27 cellular contexts compared by ENCODE assay signal in genomic region chr13:37406031-37406430, GRCh38.
A peak's percentile ranks its signal among the peaks of the same experiment; 100 is the strongest.
DNase-seq lines count a peak whose midpoint lies in the region; ATAC-seq and TF ChIP-seq lines count a peak whose summit lies in the region.
"Had no signal": no experiment of that assay in that cellular context is flagged by ENCODE, and none has a peak within 500 bp of the region (broad histone marks: within the 10 kb centered on the region; RNA-seq: fewer than 3 reads in every experiment).

No MANE protein-coding gene starts in this region.

- H3K4me1 ChIP-seq in PC-9 (replicated peaks; ENCODE audit: insufficient read depth): no peaks in the 10 kb centered on the region
- H3K4me1 ChIP-seq: HAP-1 had no signal

- DNase-seq in DMS53 (lab: John Stamatoyannopoulos, UW) (peak; percentile 25), amniotic epithelial cell (ENCODE audit: low read depth) (peak; percentile 87), iris pigment epithelial cell (ENCODE audit: low read depth) (peak; percentile 72), PC-9 (no peak), NCI-H82 (lab: John Stamatoyannopoulos, UW) (no peak), DMS79 treated with DMSO at 0.1 percent for 48 hours (lab: John Stamatoyannopoulos, UW) (no peak)
- peak; percentile 3 for DNase-seq in Jurkat, Clone E6-1 (ENCODE audit: low read depth, low spot score)
- DNase-seq: DMS153, GDM1, GOT3, KBM-7, NCI-H1092 treated with DMSO at 0.1 percent for 48 hours, NCI-H1436, NCI-H187 treated with DMSO at 0.1 percent for 48 hours, NCI-H2171 treated with DMSO at 0.1 percent for 48 hours, NCI-H446, NCI-H524 treated with DMSO at 0.1 percent for 48 hours, NCI-H774, SHP77 treated with DMSO at 0.1 percent for 48 hours, SW 1271 had no signal

- no peak overlapping the region for H3K27ac ChIP-seq in PC-9
- H3K27ac ChIP-seq: RWPE1, SK-N-MC had no signal

- no TSS peak for BruUV-seq in PC-9 (replicated peaks; lab: Mats Ljungman, UMichigan)

- H3F3A ChIP-seq in PC-9 (ENCODE audit: insufficient read depth, low read depth): no peaks in the 10 kb centered on the region

- CTCF ChIA-PET in PC-9 (lab: Charles Lee): no interaction called here

- intact Hi-C loops in PC-9 (cut with micrococcal nuclease; ENCODE audit: unreplicated experiment): no loop called here

- no peaks in the 10 kb centered on the region for H3K9me3 ChIP-seq in PC-9 (ENCODE audit: insufficient read depth, low read depth)
- H3K9me3 ChIP-seq: HAP-1 had no signal

- no peak overlapping the region; the same call in 1 of the 2 replicates for H2AFZ ChIP-seq in PC-9

- H3K36me3 ChIP-seq in PC-9 (ENCODE audit: low read depth): no peaks in the 10 kb centered on the region
- H3K36me3 ChIP-seq: HAP-1 had no signal

- POLR2A ChIA-PET in PC-9 (lab: Charles Lee; ENCODE audit: unreplicated experiment): no interaction called here

- no peak overlapping the region for H3K4me2 ChIP-seq in PC-9

- ATAC-seq in GM19395 (IDR thresholded peaks at IDR 0.05; ENCODE audit: unreplicated experiment): no peak
- ATAC-seq: GM12878, HepG2, Panc1 had no signal

- H3K4me3 ChIP-seq in Jurkat, Clone E6-1 (ENCODE audit: low read length): no peak overlapping the region
- no peak overlapping the region for H3K4me3 ChIP-seq in PC-9
- H3K4me3 ChIP-seq: GM12878, HAP-1, SK-N-MC had no signal

- H3K9me2 ChIP-seq in PC-9 (ENCODE audit: insufficient read depth): no peaks in the 10 kb centered on the region

- TF ChIP-seq CTCF in PC-9 (conservative IDR thresholded peaks at IDR 0.05): no peak

- no peaks in the 10 kb centered on the region for H4K20me1 ChIP-seq in PC-9 (ENCODE audit: insufficient read depth)

- no peaks in the 10 kb centered on the region for H3K27me3 ChIP-seq in PC-9 (ENCODE audit: insufficient read depth, low read depth)

- no peaks in the 10 kb centered on the region for H3K79me2 ChIP-seq in PC-9 (ENCODE audit: low read depth)

Comparison
In these comparisons a context has a peak if more than half of its experiments do, and no peak if none do; other contexts are left out.
1. DNase-seq: peak in DMS53 (single experiment), Jurkat, Clone E6-1 (single experiment), amniotic epithelial cell (single experiment) and iris pigment epithelial cell (single experiment); none in PC-9 (0 of 2), NCI-H82 (single experiment) and DMS79 treated with DMSO at 0.1 percent for 48 hours (single experiment).